In genomic region chr1:9124389-9124788, GRCh38 we compare ENCODE assay signal across 3 cellular contexts. TPM values are rescaled to one million over a fixed set of nuclear protein-coding genes. Genes with fewer than 3 reads are reported as not detected.
"Had no signal": no experiment of that assay in that cellular context is flagged by ENCODE, and none has a peak within 500 bp of the region (broad histone marks: within the 10 kb centered on the region; RNA-seq: fewer than 3 reads in every experiment).

No MANE protein-coding gene starts in this region.

RNA-seq across cellular contexts. Expression of gene SLC2A5, which starts 55.0 kb away (rescaled TPM):
- total RNA-seq: neural crest cell had no signal
- polyA plus RNA-seq: naive thymus-derived CD8-positive, alpha-beta T cell; smooth muscle cell had no signal
